In genomic region chr3:185721970-185722369, GRCh38 we compare ENCODE assay signal across 18 cellular contexts.
DNase-seq lines count a peak whose midpoint lies in the region; ATAC-seq, FAIRE-seq and TF ChIP-seq lines count a peak whose summit lies in the region.
"Had no signal": no experiment of that assay in that cellular context is flagged by ENCODE, and none has a peak within 500 bp of the region (broad histone marks: within the 10 kb centered on the region; RNA-seq: fewer than 3 reads in every experiment).

No MANE protein-coding gene starts in this region.

- H3F3A ChIP-seq in smooth muscle cell (ENCODE audit: low read depth), result peaks cover 16% of the 10 kb centered on the region

- H3K27me3 Mint-ChIP-seq in chondrocyte (ENCODE audit: low read depth), result no peaks in the 10 kb centered on the region

- H3K27me3 ChIP-seq in cardiac muscle cell, result no peaks in the 10 kb centered on the region
- no peaks in the 10 kb centered on the region for H3K27me3 ChIP-seq in keratinocyte (ENCODE audit: control insufficient read depth, extremely low read depth, insufficient read depth, low read length)
- no peaks in the 10 kb centered on the region for H3K27me3 ChIP-seq in smooth muscle cell (ENCODE audit: low read depth)
- H3K27me3 ChIP-seq: BLaER1 treated with 17β-estradiol and CSF1 and Interleukin-3, amounts not matched to agents 10 nM and 100 nM had no signal

- H3K9me3 ChIP-seq in cardiac muscle cell (ENCODE audit: low read depth) (no peaks in the 10 kb centered on the region), keratinocyte (ENCODE audit: control insufficient read depth, low read depth, low read length) (no peaks in the 10 kb centered on the region), smooth muscle cell (replicated peaks; ENCODE audit: low read depth) (no peaks in the 10 kb centered on the region)

- no peak overlapping the region for H3K9ac ChIP-seq in keratinocyte (ENCODE audit: control insufficient read depth, extremely low read depth, insufficient read depth, low read length)
- H3K9ac ChIP-seq in smooth muscle cell (ENCODE audit: low read depth), result no peak overlapping the region

- H3K4me3 ChIP-seq in cardiac muscle cell (no peak overlapping the region), keratinocyte (ENCODE audit: control insufficient read depth in 2 of 3, extremely low read depth in 1 of 3, insufficient read depth in 2 of 3, low read depth in 1 of 3, low read length in 3 of 3) (no peak overlapping the region), smooth muscle cell (no peak overlapping the region)
- H3K4me3 ChIP-seq: BLaER1 treated with 17β-estradiol and CSF1 and Interleukin-3, amounts not matched to agents 10 nM and 100 nM; GM23338 had no signal

- H3K4me3 Mint-ChIP-seq in chondrocyte (ENCODE audit: unreplicated experiment), result no peak overlapping the region
- H3K4me3 Mint-ChIP-seq: B cell; CD8-positive, alpha-beta T cell; GM23338 had no signal

- H3K4me1 ChIP-seq in cardiac muscle cell (ENCODE audit: low read depth) (peaks cover 12% of the 10 kb centered on the region), keratinocyte (ENCODE audit: control insufficient read depth, extremely low read depth, insufficient read depth, low read length) (peaks cover 50% of the 10 kb centered on the region), smooth muscle cell (ENCODE audit: low read depth) (peaks cover 18% of the 10 kb centered on the region)

- H3K79me2 ChIP-seq in keratinocyte (ENCODE audit: control insufficient read depth, insufficient read depth, low read length), result peaks cover 77% of the 10 kb centered on the region
- H3K79me2 ChIP-seq in smooth muscle cell (ENCODE audit: low read depth), result peaks cover 86% of the 10 kb centered on the region

- dilution Hi-C loops in keratinocyte (cut with MboI; ENCODE audit: extremely low pct_ligation_motif_present, low sequenced_read_pairs), result no loop called here

- TF ChIP-seq CTCF in cardiac muscle cell (IDR thresholded peaks at IDR 0.05; ENCODE audit: low read depth, low read length) (no peak), chondrocyte (IDR thresholded peaks at IDR 0.05) (no peak), keratinocyte (optimal IDR thresholded peaks at IDR 0.05 in 1 of 3, IDR thresholded peaks at IDR 0.05 in 1 of 3, conservative IDR thresholded peaks at IDR 0.05 in 1 of 3; ENCODE audit: extremely low read depth in 1 of 3, insufficient read depth in 2 of 3, low read length in 3 of 3) (no peak), smooth muscle cell (IDR thresholded peaks at IDR 0.05; ENCODE audit: borderline replicate concordance, insufficient read depth, poor library complexity, severe bottlenecking) (no peak)

- H3K36me3 Mint-ChIP-seq in chondrocyte (ENCODE audit: low read depth), result no peaks in the 10 kb centered on the region
- H3K36me3 Mint-ChIP-seq: CD8-positive, alpha-beta T cell had no signal

- intact Hi-C loops in left ventricle myocardium superior (cut with micrococcal nuclease), result no loop called here

- no peak overlapping the region for H2AFZ ChIP-seq in keratinocyte (ENCODE audit: control insufficient read depth, low read length)
- H2AFZ ChIP-seq in smooth muscle cell (ENCODE audit: low read depth), result no peak overlapping the region
- H2AFZ ChIP-seq: GM23338 had no signal

- peaks cover 6% of the 10 kb centered on the region for H3K9me3 Mint-ChIP-seq in chondrocyte (ENCODE audit: low read depth)
- H3K9me3 Mint-ChIP-seq: CD8-positive, alpha-beta T cell; GM23338 had no signal

- no peak for ATAC-seq in left ventricle myocardium superior
- no peak for ATAC-seq in GM19324 (IDR thresholded peaks at IDR 0.05; ENCODE audit: low FRiP score, unreplicated experiment)
- ATAC-seq: CD8-positive, alpha-beta T cell; GM23338 had no signal

- 95% methylated on average over 3 of the region's 3 CpGs for WGBS in smooth muscle cell (ENCODE audit: low lambda C conversion rate)

- H3K27ac Mint-ChIP-seq in chondrocyte (ENCODE audit: unreplicated experiment), result peak overlapping the region; percentile 68
- H3K27ac Mint-ChIP-seq: B cell; CD8-positive, alpha-beta T cell; GM23338 had no signal

- H3K9me1 ChIP-seq in keratinocyte (ENCODE audit: control insufficient read depth, extremely low read depth, insufficient read depth, low read length), result no peaks in the 10 kb centered on the region

- H3K27ac ChIP-seq in cardiac muscle cell, result peak overlapping the region; percentile 57
- H3K27ac ChIP-seq in keratinocyte (ENCODE audit: control insufficient read depth, insufficient read depth, low read length), result peak overlapping the region; percentile 36
- peak overlapping the region; percentile 4 for H3K27ac ChIP-seq in smooth muscle cell (ENCODE audit: low read depth)

- H3K36me3 ChIP-seq in cardiac muscle cell, result no peaks in the 10 kb centered on the region
- H3K36me3 ChIP-seq in keratinocyte (ENCODE audit: control insufficient read depth in 2 of 2, extremely low read depth in 1 of 2, insufficient read depth in 2 of 2, low read length in 2 of 2), result peaks cover 6 to 22% of the 10 kb centered on the region in 2 experiments
- no peaks in the 10 kb centered on the region for H3K36me3 ChIP-seq in smooth muscle cell (ENCODE audit: low read depth)
- H3K36me3 ChIP-seq: BLaER1 treated with 17β-estradiol and CSF1 and Interleukin-3, amounts not matched to agents 10 nM and 100 nM had no signal

- no peak overlapping the region for H3K4me2 ChIP-seq in keratinocyte (ENCODE audit: control insufficient read depth, extremely low read depth, insufficient read depth, low read depth, low read length)
- no peak overlapping the region for H3K4me2 ChIP-seq in smooth muscle cell
- H3K4me2 ChIP-seq: GM23338 had no signal

- peaks cover 65% of the 10 kb centered on the region for H3K4me1 Mint-ChIP-seq in chondrocyte (ENCODE audit: low read depth)
- H3K4me1 Mint-ChIP-seq: B cell had no signal

- no peak for FAIRE-seq in keratinocyte (lab: Jason Lieb, UNC)
- FAIRE-seq: G401.6, GM12891, GM18507, H54 had no signal

- H4K20me1 ChIP-seq in keratinocyte (ENCODE audit: control insufficient read depth, extremely low read depth, insufficient read depth, low read length) (no peaks in the 10 kb centered on the region), smooth muscle cell (ENCODE audit: low read depth) (peaks cover 98% of the 10 kb centered on the region)
- H4K20me1 ChIP-seq: BLaER1 treated with 17β-estradiol and CSF1 and Interleukin-3, amounts not matched to agents 10 nM and 100 nM had no signal

- no peak for DNase-seq in cardiac muscle cell (ENCODE audit: low read depth in 1 of 2, low spot score in 1 of 2)
- no peak for DNase-seq in left ventricle myocardium superior
- no peak for DNase-seq in chondrocyte (ENCODE audit: low spot score)
- DNase-seq in keratinocyte (ENCODE audit: low read depth, low spot score), result no peak
- DNase-seq in smooth muscle cell (lab: John Stamatoyannopoulos, UW; ENCODE audit: unreplicated experiment), result no peak
- DNase-seq in NCI-H2081 treated with DMSO at 0.1 percent for 48 hours (lab: John Stamatoyannopoulos, UW), result no peak
- no peak for DNase-seq in DMS79 treated with DMSO at 0.1 percent for 48 hours (lab: John Stamatoyannopoulos, UW)
- DNase-seq: CD8-positive, alpha-beta T cell; DMS 273 treated with DMSO at 0.1 percent for 48 hours; DMS53 had no signal

Comparison
In these comparisons a context has a peak if more than half of its experiments do, and no peak if none do; other contexts are left out.
1. H3K27ac ChIP-seq: peak in every context shown above with its lines; median percentile 57 in cardiac muscle cell; 36 in keratinocyte; 4 in smooth muscle cell.